In genomic region chr20:63475209-63475608, GRCh38 we compare ENCODE assay signal across 13 cellular contexts. TPM values are rescaled to one million over a fixed set of nuclear protein-coding genes. Genes with fewer than 3 reads are reported as not detected.
DNase-seq lines count a peak whose midpoint lies in the region; ATAC-seq and TF ChIP-seq lines count a peak whose summit lies in the region.
"Had no signal": no experiment of that assay in that cellular context is flagged by ENCODE, and none has a peak within 500 bp of the region (broad histone marks: within the 10 kb centered on the region; RNA-seq: fewer than 3 reads in every experiment).

No MANE protein-coding gene starts in this region.

- no peaks in the 10 kb centered on the region for H3K9me3 Mint-ChIP-seq in activated CD4-positive, alpha-beta T cell treated with anti-CD3 and anti-CD28 coated beads for 36 hours (ENCODE audit: low read depth)
- no peaks in the 10 kb centered on the region for H3K9me3 Mint-ChIP-seq in nephron progenitor cell
- H3K9me3 Mint-ChIP-seq: activated naive CD4-positive, alpha-beta T cell treated with anti-CD3 and anti-CD28 coated beads, Interleukin-2, amount 50 U/mL, for 72 hours; memory B cell had no signal

- no peak for ATAC-seq in activated CD4-positive, alpha-beta T cell treated with anti-CD3 and anti-CD28 coated beads for 36 hours
- ATAC-seq in HG03039 (IDR thresholded peaks at IDR 0.05; ENCODE audit: unreplicated experiment), result no peak
- no peak for ATAC-seq in HG03354 (IDR thresholded peaks at IDR 0.05; ENCODE audit: poor library complexity, severe bottlenecking, unreplicated experiment)
- ATAC-seq: activated naive CD4-positive, alpha-beta T cell treated with anti-CD3 and anti-CD28 coated beads, Interleukin-2, amount 50 U/mL, for 72 hours had no signal

- POLR2A ChIA-PET in activated CD4-positive, alpha-beta T cell treated with anti-CD3 and anti-CD28 coated beads for 36 hours (lab: Charles Lee), result no interaction called here

- H3K9me3 ChIP-seq in testis, result no peaks in the 10 kb centered on the region

- no peak overlapping the region for H3K4me3 Mint-ChIP-seq in activated CD4-positive, alpha-beta T cell treated with anti-CD3 and anti-CD28 coated beads for 36 hours
- H3K4me3 Mint-ChIP-seq in nephron progenitor cell, result no peak overlapping the region
- H3K4me3 Mint-ChIP-seq: memory B cell had no signal

- no peaks in the 10 kb centered on the region for H3K4me1 ChIP-seq in testis

- H3K36me3 ChIP-seq in testis (ENCODE audit: low read depth, missing control alignments), result no peaks in the 10 kb centered on the region
- H3K36me3 ChIP-seq: WERI-Rb-1 had no signal

- H3K4me3 ChIP-seq in testis, result no peak overlapping the region

- no peak for TF ChIP-seq POLR2A in testis (IDR thresholded peaks at IDR 0.05)

- 30 to 50% methylated on average over 16 of the region's 16 CpGs for WGBS in testis, 2 donors

- H3K27ac Mint-ChIP-seq in activated CD4-positive, alpha-beta T cell treated with anti-CD3 and anti-CD28 coated beads for 36 hours, result no peak overlapping the region
- no peak overlapping the region for H3K27ac Mint-ChIP-seq in nephron progenitor cell
- H3K27ac Mint-ChIP-seq: activated naive CD4-positive, alpha-beta T cell treated with anti-CD3 and anti-CD28 coated beads, Interleukin-2, amount 50 U/mL, for 72 hours; memory B cell had no signal

- no peaks in the 10 kb centered on the region for H3K27me3 ChIP-seq in testis

- CTCF ChIA-PET in activated CD4-positive, alpha-beta T cell treated with anti-CD3 and anti-CD28 coated beads for 36 hours (lab: Charles Lee), result no interaction called here

- TF ChIP-seq CTCF in nephron progenitor cell (IDR thresholded peaks at IDR 0.05) (no peak), testis (IDR thresholded peaks at IDR 0.05) (no peak)

- no peak overlapping the region for H3K27ac ChIP-seq in testis
- H3K27ac ChIP-seq: KMS-11, WERI-Rb-1 had no signal

- peaks cover 32% of the 10 kb centered on the region for H3K27me3 Mint-ChIP-seq in activated CD4-positive, alpha-beta T cell treated with anti-CD3 and anti-CD28 coated beads for 36 hours
- H3K27me3 Mint-ChIP-seq in nephron progenitor cell (ENCODE audit: low read depth, poor library complexity), result peaks cover 77% of the 10 kb centered on the region

- peak; percentile 35 for DNase-seq in activated CD4-positive, alpha-beta T cell treated with anti-CD3 and anti-CD28 coated beads for 36 hours
- no peak for DNase-seq in activated CD4-positive, alpha-beta T cell treated with anti-CD3 and anti-CD28 coated beads for 1 hour
- peak; percentile 18 for DNase-seq in LHCN-M2 (ENCODE audit: low read depth)
- peak; percentile 28 for DNase-seq in dermis blood vessel endothelial cell
- peak; percentile 81 for DNase-seq in nephron progenitor cell
- no peak for DNase-seq in testis
- DNase-seq: small intestine, WERI-Rb-1 had no signal

- H3K36me3 Mint-ChIP-seq in activated CD4-positive, alpha-beta T cell treated with anti-CD3 and anti-CD28 coated beads for 36 hours (ENCODE audit: low read depth), result no peaks in the 10 kb centered on the region
- no peaks in the 10 kb centered on the region for H3K36me3 Mint-ChIP-seq in nephron progenitor cell (ENCODE audit: low read depth)
- H3K36me3 Mint-ChIP-seq: activated naive CD4-positive, alpha-beta T cell treated with anti-CD3 and anti-CD28 coated beads, Interleukin-2, amount 50 U/mL, for 72 hours; memory B cell had no signal

- intact Hi-C loops in activated CD4-positive, alpha-beta T cell treated with anti-CD3 and anti-CD28 coated beads for 36 hours (cut with DNase I, micrococcal nuclease), result no loop called here
- intact Hi-C loops in testis (cut with DNase I; ENCODE audit: low total_unique reads), result no loop called here

- H3K4me1 Mint-ChIP-seq in activated CD4-positive, alpha-beta T cell treated with anti-CD3 and anti-CD28 coated beads for 36 hours, result peaks cover 2% of the 10 kb centered on the region
- H3K4me1 Mint-ChIP-seq in nephron progenitor cell, result peaks cover 3% of the 10 kb centered on the region

RNA-seq across cellular contexts. Expression of gene KCNQ2, which starts 2.8 kb away (rescaled TPM):
- total RNA-seq in activated CD4-positive, alpha-beta T cell treated with anti-CD3 and anti-CD28 coated beads for 36 hours, result not detected
- total RNA-seq in LHCN-M2 (2014; rRNA removed) (not detected in 2 replicates), dermis blood vessel endothelial cell (not detected in 2 replicates), testis (10 to 100 TPM; 49.2 to 60.9 TPM)
- polyA plus RNA-seq in LHCN-M2 (2012), result not detected
- polyA plus RNA-seq in testis (ENCODE audit: insufficient read depth, low read depth, low replicate concordance), result 36.2 TPM

RNA-seq across cellular contexts. Expression of gene EEF1A2, which starts 23.7 kb away (rescaled TPM):
- under 1 TPM; 0.69 to 0.81 TPM for total RNA-seq in activated CD4-positive, alpha-beta T cell treated with anti-CD3 and anti-CD28 coated beads for 36 hours
- total RNA-seq in LHCN-M2 (2014; rRNA removed) (0.32 and 0.46 TPM in 2 replicates), dermis blood vessel endothelial cell (5.0 and 5.3 TPM in 2 replicates), testis (10 to 100 TPM in 1 of 2 donors, 1 to 10 TPM in 1; 9.8 to 15.9 TPM)
- 0.56 TPM for polyA plus RNA-seq in LHCN-M2 (2012)
- 19.1 TPM for polyA plus RNA-seq in testis (ENCODE audit: insufficient read depth, low read depth, low replicate concordance)

RNA-seq across cellular contexts. Expression of gene PPDPF, which starts 45.4 kb away (rescaled TPM):
- total RNA-seq in activated CD4-positive, alpha-beta T cell treated with anti-CD3 and anti-CD28 coated beads for 36 hours, result 100 to 1,000 TPM; 119 to 133 TPM
- total RNA-seq in LHCN-M2 (2014; rRNA removed), result 154 and 194 TPM in 2 replicates
- 442 TPM for polyA plus RNA-seq in LHCN-M2 (2012)
- total RNA-seq in dermis blood vessel endothelial cell, result 19.9 and 37.3 TPM in 2 replicates
- 100 to 1,000 TPM; 431 to 529 TPM for total RNA-seq in testis
- 207 TPM for polyA plus RNA-seq in testis (ENCODE audit: insufficient read depth, low read depth, low replicate concordance)

Comparison
In these comparisons a context has a peak if more than half of its experiments do, and no peak if none do; other contexts are left out.
1. DNase-seq: peak in activated CD4-positive, alpha-beta T cell treated with anti-CD3 and anti-CD28 coated beads for 36 hours (single experiment), LHCN-M2 (single experiment), dermis blood vessel endothelial cell (single experiment) and nephron progenitor cell (single experiment); none in activated CD4-positive, alpha-beta T cell treated with anti-CD3 and anti-CD28 coated beads for 1 hour (single experiment) and testis (single experiment).
2. RNA of gene KCNQ2, which starts 2.8 kb away (total RNA-seq): 49.2 to 60.9 TPM in testis; not detected in activated CD4-positive, alpha-beta T cell treated with anti-CD3 and anti-CD28 coated beads for 36 hours, not detected in LHCN-M2 and not detected in dermis blood vessel endothelial cell; every median in the first group is over 10 times any median in the second.